ENCODE assay signal across 17 cellular contexts in genomic region chr19:10805075-10805757, GRCh38. TPM values are rescaled to one million over a fixed set of nuclear protein-coding genes. Genes with fewer than 3 reads are reported as not detected.
DNase-seq lines count a peak whose midpoint lies in the region; ATAC-seq and TF ChIP-seq lines count a peak whose summit lies in the region.
"Had no signal": no experiment of that assay in that cellular context is flagged by ENCODE, and none has a peak within 500 bp of the region (broad histone marks: within the 10 kb centered on the region; RNA-seq: fewer than 3 reads in every experiment).

No MANE protein-coding gene starts in this region.

- intact Hi-C loops in esophagus muscularis mucosa (cut with DNase I) = no loop called here

- no peaks in the 10 kb centered on the region for H3K9me3 ChIP-seq in esophagus muscularis mucosa
- H3K9me3 ChIP-seq: vagina had no signal

- POLR2A ChIA-PET in RWPE1 (lab: Yijun Ruan, JAX; ENCODE audit: low non-redundant PET) = no interaction called here

- H3K4me1 Mint-ChIP-seq in activated naive CD8-positive, alpha-beta T cell (ENCODE audit: low read depth) = peaks cover 11% of the 10 kb centered on the region
- peaks cover 15% of the 10 kb centered on the region for H3K4me1 Mint-ChIP-seq in activated naive CD8-positive, alpha-beta T cell treated with anti-CD3 and anti-CD28 coated beads, Interleukin-2, amount 50 U/mL, for 24 hours
- peaks cover 19 to 24% of the 10 kb centered on the region in 2 donors for H3K4me1 Mint-ChIP-seq in effector memory CD8-positive, alpha-beta T cell (ENCODE audit: low read depth in 2 of 2)

- no peak overlapping the region for H3K4me3 ChIP-seq in coronary artery
- H3K4me3 ChIP-seq in esophagus muscularis mucosa = no peak overlapping the region
- H3K4me3 ChIP-seq: vagina had no signal

- TF ChIP-seq POLR2A in esophagus muscularis mucosa (IDR thresholded peaks at IDR 0.05; ENCODE audit: low read depth) = no peak

- peaks cover 4% of the 10 kb centered on the region for H3K36me3 Mint-ChIP-seq in activated naive CD8-positive, alpha-beta T cell
- H3K36me3 Mint-ChIP-seq in activated naive CD8-positive, alpha-beta T cell treated with anti-CD3 and anti-CD28 coated beads, Interleukin-2, amount 50 U/mL, for 24 hours (ENCODE audit: low read depth) = peaks cover 17% of the 10 kb centered on the region
- peaks cover 59% of the 10 kb centered on the region for H3K36me3 Mint-ChIP-seq in effector memory CD8-positive, alpha-beta T cell (ENCODE audit: insufficient read depth)

- CTCF ChIA-PET in RWPE1 (lab: Yijun Ruan, JAX) = no interaction called here

- peak overlapping the region; percentile 61 for H3K27ac Mint-ChIP-seq in activated naive CD8-positive, alpha-beta T cell
- H3K27ac Mint-ChIP-seq in activated naive CD8-positive, alpha-beta T cell treated with anti-CD3 and anti-CD28 coated beads, Interleukin-2, amount 50 U/mL, for 24 hours = no peak overlapping the region
- peak overlapping the region; percentile 26 to 33 for H3K27ac Mint-ChIP-seq in effector memory CD8-positive, alpha-beta T cell

- DNase-seq in activated naive CD8-positive, alpha-beta T cell treated with anti-CD3 and anti-CD28 coated beads, Interleukin-2, amount 50 U/mL, for 24 hours = no peak
- DNase-seq in RWPE1 (ENCODE audit: low spot score) (no peak), superior temporal gyrus (ENCODE audit: extremely low spot score) (peak; percentile 12), coronary artery (ENCODE audit: low spot score) (no peak), esophagus muscularis mucosa (ENCODE audit: extremely low spot score) (no peak)
- no peak for DNase-seq in effector memory CD8-positive, alpha-beta T cell
- DNase-seq: DMS 273 treated with DMSO at 0.1 percent for 48 hours; mesendoderm; NCI-H1105 treated with DMSO at 0.1 percent for 48 hours; NCI-H226; stimulated activated naive CD4-positive, alpha-beta T cell; SW 1271 had no signal

- H3K4me1 ChIP-seq in esophagus muscularis mucosa = peaks cover 3 to 9% (median 6%) of the 10 kb centered on the region in 4 donors

- no peaks in the 10 kb centered on the region for H3K27me3 Mint-ChIP-seq in activated naive CD8-positive, alpha-beta T cell
- H3K27me3 Mint-ChIP-seq in activated naive CD8-positive, alpha-beta T cell treated with anti-CD3 and anti-CD28 coated beads, Interleukin-2, amount 50 U/mL, for 24 hours = no peaks in the 10 kb centered on the region
- H3K27me3 Mint-ChIP-seq in effector memory CD8-positive, alpha-beta T cell = no peaks in the 10 kb centered on the region

- no peaks in the 10 kb centered on the region for H3K27me3 ChIP-seq in esophagus muscularis mucosa
- H3K27me3 ChIP-seq: vagina had no signal

- no peak for TF ChIP-seq EP300 in esophagus muscularis mucosa (IDR thresholded peaks at IDR 0.05)

- H3K27ac ChIP-seq in RWPE1 (peak overlapping the region; percentile 3; the same call in 1 of the 2 replicates), coronary artery (no peak overlapping the region), esophagus muscularis mucosa (replicated peaks in 1 of 4) (no peak overlapping the region)
- H3K27ac ChIP-seq: vagina had no signal

- H3K36me3 ChIP-seq in esophagus muscularis mucosa = peaks cover 38 to 95% (median 91%) of the 10 kb centered on the region in 4 donors

- WGBS in esophagus muscularis mucosa = 80% methylated on average over 11 of the region's 11 CpGs

- no peaks in the 10 kb centered on the region for H3K9me3 Mint-ChIP-seq in activated naive CD8-positive, alpha-beta T cell (ENCODE audit: low read depth)
- H3K9me3 Mint-ChIP-seq in activated naive CD8-positive, alpha-beta T cell treated with anti-CD3 and anti-CD28 coated beads, Interleukin-2, amount 50 U/mL, for 24 hours = no peaks in the 10 kb centered on the region
- no peaks in the 10 kb centered on the region for H3K9me3 Mint-ChIP-seq in effector memory CD8-positive, alpha-beta T cell

- no peak overlapping the region for H3K4me3 Mint-ChIP-seq in activated naive CD8-positive, alpha-beta T cell
- H3K4me3 Mint-ChIP-seq in activated naive CD8-positive, alpha-beta T cell treated with anti-CD3 and anti-CD28 coated beads, Interleukin-2, amount 50 U/mL, for 24 hours = no peak overlapping the region
- no peak overlapping the region for H3K4me3 Mint-ChIP-seq in effector memory CD8-positive, alpha-beta T cell

- ATAC-seq in activated naive CD8-positive, alpha-beta T cell treated with anti-CD3 and anti-CD28 coated beads, Interleukin-2, amount 50 U/mL, for 24 hours = no peak
- ATAC-seq in effector memory CD8-positive, alpha-beta T cell (replicated peaks) = no peak
- ATAC-seq in HG02610 (IDR thresholded peaks at IDR 0.05; ENCODE audit: unreplicated experiment) = no peak
- ATAC-seq: activated CD4-positive, CD25-positive, alpha-beta regulatory T cell treated with anti-CD3 and anti-CD28 coated beads, Interleukin-2, amount 50 U/mL, for 24 hours; HepG2 had no signal

- TF ChIP-seq CTCF in RWPE1 (conservative IDR thresholded peaks at IDR 0.05; ENCODE audit: low read depth) (no peak), coronary artery (IDR thresholded peaks at IDR 0.05) (no peak), esophagus muscularis mucosa (IDR thresholded peaks at IDR 0.05) (no peak)

RNA-seq across cellular contexts. Expression of gene TMED1, which starts 30.8 kb away (rescaled TPM):
- 10 to 100 TPM; 18.7 to 29.5 (median 27.7) TPM for total RNA-seq in esophagus muscularis mucosa

RNA-seq across cellular contexts. Expression of gene C19orf38, which starts 43.0 kb away (rescaled TPM):
- 1 to 10 TPM in 2 of 4 donors, under 1 TPM in 1, not detected in 1; 0.97 to 3.6 (median 1.1) TPM for total RNA-seq in esophagus muscularis mucosa
- total RNA-seq: HepG2 had no signal
